In the genomic region with DNA sequence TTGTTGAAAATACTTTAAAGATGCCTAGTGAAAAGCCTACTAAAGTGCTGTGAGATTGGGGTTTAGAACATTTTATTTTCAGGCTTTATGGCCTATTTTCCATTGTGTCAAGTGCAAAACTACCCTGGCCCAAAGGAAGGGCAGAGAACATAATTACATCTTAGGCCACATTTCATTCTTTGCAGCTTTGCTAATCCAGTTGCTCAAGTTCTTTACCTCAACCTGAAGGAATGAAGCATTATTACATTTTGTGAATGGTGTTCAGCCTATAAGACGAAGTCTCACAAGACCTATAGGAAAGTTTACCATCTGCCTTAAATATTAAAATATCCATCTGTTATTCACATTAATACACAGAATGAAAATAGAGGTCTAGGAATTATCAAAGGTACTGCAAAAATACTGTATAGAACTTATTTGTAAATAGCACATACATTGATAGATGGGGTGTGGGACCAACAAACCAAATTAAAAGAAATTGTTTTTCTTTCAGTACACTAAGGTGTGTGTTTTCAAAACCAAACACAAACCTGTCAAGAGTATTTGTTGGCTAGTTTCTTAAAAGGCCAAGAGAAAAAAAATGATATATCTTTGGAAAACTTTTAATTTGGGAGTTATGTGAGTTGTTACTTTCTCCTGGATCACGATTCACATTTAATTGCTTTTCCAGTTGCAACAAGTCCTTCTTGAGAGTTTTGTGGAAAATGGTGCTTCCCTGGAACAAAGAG, we compare ENCODE assay signal across 2 cellular contexts.
TF ChIP-seq lines count a peak whose summit lies in the region.

No MANE protein-coding gene starts in this region.

TF ChIP-seq in IMR-90, 13 proteins besides CTCF, POLR2A, EP300 and RAD21:
- TF ChIP-seq, protein P1, sequence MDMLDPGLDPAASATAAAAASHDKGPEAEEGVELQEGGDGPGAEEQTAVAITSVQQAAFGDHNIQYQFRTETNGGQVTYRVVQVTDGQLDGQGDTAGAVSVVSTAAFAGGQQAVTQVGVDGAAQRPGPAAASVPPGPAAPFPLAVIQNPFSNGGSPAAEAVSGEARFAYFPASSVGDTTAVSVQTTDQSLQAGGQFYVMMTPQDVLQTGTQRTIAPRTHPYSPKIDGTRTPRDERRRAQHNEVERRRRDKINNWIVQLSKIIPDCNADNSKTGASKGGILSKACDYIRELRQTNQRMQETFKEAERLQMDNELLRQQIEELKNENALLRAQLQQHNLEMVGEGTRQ (IDR thresholded peaks at IDR 0.05; ENCODE audit: low read depth, low read length), result no peak
- no peak for TF ChIP-seq NFE2L2 (IDR thresholded peaks at IDR 0.05; ENCODE audit: low read depth, low read length)
TF ChIP-seq in IMR-90: peak in this region for 0.

TF ChIP-seq in GM12878, 131 proteins besides CTCF, POLR2A, EP300 and RAD21:
- TF ChIP-seq TCF12 (IDR thresholded peaks at IDR 0.05; ENCODE audit: low read depth, low read length) (no peak), IKZF1 (conservative IDR thresholded peaks at IDR 0.05) (no peak), SP1 (IDR thresholded peaks at IDR 0.05; ENCODE audit: low read depth, low read length) (no peak), SRF (IDR thresholded peaks at IDR 0.05; ENCODE audit: low read depth in 2 of 2, low read length in 2 of 2) (no peak), NR2C2 (IDR thresholded peaks at IDR 0.05; ENCODE audit: borderline replicate concordance, control insufficient read depth, insufficient read length, low read depth) (no peak), PAX5 (IDR thresholded peaks at IDR 0.05; ENCODE audit: borderline replicate concordance, low read depth, low read length) (no peak), MYB (IDR thresholded peaks at IDR 0.05; ENCODE audit: borderline replicate concordance, low read depth, low read length) (no peak), LARP7 (IDR thresholded peaks at IDR 0.05) (no peak), NFIC (IDR thresholded peaks at IDR 0.05; ENCODE audit: low read depth, low read length) (no peak), CREM (IDR thresholded peaks at IDR 0.05; ENCODE audit: low read depth) (no peak), RELA (IDR thresholded peaks at IDR 0.05; ENCODE audit: borderline replicate concordance, partially characterized antibody) (no peak), MXI1 (IDR thresholded peaks at IDR 0.05; ENCODE audit: low read depth, low read length) (no peak), GATAD2B (conservative IDR thresholded peaks at IDR 0.05; ENCODE audit: low read depth) (no peak), TBL1XR1 (IDR thresholded peaks at IDR 0.05; ENCODE audit: low read depth, low read length) (no peak), ZZZ3 (IDR thresholded peaks at IDR 0.05; ENCODE audit: control insufficient read depth, insufficient read length, low read depth) (no peak), PML (IDR thresholded peaks at IDR 0.05; ENCODE audit: low read length) (no peak), RBBP5 (conservative IDR thresholded peaks at IDR 0.05) (no peak)
- TF ChIP-seq, protein P2, sequence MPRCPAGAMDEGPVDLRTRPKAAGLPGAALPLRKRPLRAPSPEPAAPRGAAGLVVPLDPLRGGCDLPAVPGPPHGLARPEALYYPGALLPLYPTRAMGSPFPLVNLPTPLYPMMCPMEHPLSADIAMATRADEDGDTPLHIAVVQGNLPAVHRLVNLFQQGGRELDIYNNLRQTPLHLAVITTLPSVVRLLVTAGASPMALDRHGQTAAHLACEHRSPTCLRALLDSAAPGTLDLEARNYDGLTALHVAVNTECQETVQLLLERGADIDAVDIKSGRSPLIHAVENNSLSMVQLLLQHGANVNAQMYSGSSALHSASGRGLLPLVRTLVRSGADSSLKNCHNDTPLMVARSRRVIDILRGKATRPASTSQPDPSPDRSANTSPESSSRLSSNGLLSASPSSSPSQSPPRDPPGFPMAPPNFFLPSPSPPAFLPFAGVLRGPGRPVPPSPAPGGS (IDR thresholded peaks at IDR 0.05; ENCODE audit: borderline replicate concordance, insufficient read depth, low read depth, low read length, poor library complexity, severe bottlenecking), result no peak
